ENCODE assay signal across 18 cellular contexts in the genomic region with DNA sequence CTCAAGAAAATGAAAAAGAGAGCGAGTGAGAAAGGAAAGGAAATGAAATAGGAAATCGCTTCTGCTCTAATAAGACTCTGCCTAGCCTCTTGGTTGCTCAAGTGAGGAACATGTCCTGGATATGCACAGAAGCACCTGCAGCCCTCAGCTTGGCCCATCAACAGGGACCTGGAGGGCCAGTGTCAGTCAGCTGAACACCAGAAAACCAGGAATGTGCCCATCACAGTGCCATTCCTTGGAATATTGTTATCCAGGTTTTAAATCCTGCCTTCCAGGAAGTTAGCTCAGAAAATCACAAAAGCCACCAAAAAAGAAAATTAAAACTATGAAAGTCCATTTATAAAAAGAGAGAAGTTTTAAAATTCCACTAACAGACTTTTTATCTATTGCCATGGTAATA.
DNase-seq lines count a peak whose midpoint lies in the region; TF ChIP-seq lines count a peak whose summit lies in the region.
"Had no signal": no experiment of that assay in that cellular context is flagged by ENCODE, and none has a peak within 500 bp of the region (broad histone marks: within the 10 kb centered on the region; RNA-seq: fewer than 3 reads in every experiment).

No MANE protein-coding gene starts in this region.

- no peak overlapping the region for H3K4me3 Mint-ChIP-seq in activated naive CD4-positive, alpha-beta T cell treated with anti-CD3 and anti-CD28 coated beads, Interleukin-2, amount 10 ng/mL, durations not matched to agents 7 days and 5 days
- H3K4me3 Mint-ChIP-seq: CD8-positive, alpha-beta T cell had no signal

- H3K4me1 ChIP-seq in colonic mucosa (peaks cover 13% of the 10 kb centered on the region), mucosa of rectum (ENCODE audit: control insufficient read depth in 2 of 2, insufficient read depth in 2 of 2, low read length in 2 of 2) (peaks cover 16 to 28% of the 10 kb centered on the region in 2 donors), sigmoid colon (peaks cover 0 to 61% (median 46%) of the 10 kb centered on the region in 4 donors)
- H3K4me1 ChIP-seq: Peyer's patch had no signal

- no peaks in the 10 kb centered on the region for H3K4me1 Mint-ChIP-seq in activated naive CD4-positive, alpha-beta T cell treated with anti-CD3 and anti-CD28 coated beads, Interleukin-2, amount 10 ng/mL, durations not matched to agents 7 days and 5 days

- TF ChIP-seq CTCF in colonic mucosa (IDR thresholded peaks at IDR 0.05) (no peak), sigmoid colon (IDR thresholded peaks at IDR 0.05) (no peak)

- no peaks in the 10 kb centered on the region for H3K9me3 Mint-ChIP-seq in activated naive CD4-positive, alpha-beta T cell treated with anti-CD3 and anti-CD28 coated beads, Interleukin-2, amount 10 ng/mL, durations not matched to agents 7 days and 5 days
- H3K9me3 Mint-ChIP-seq: CD8-positive, alpha-beta T cell had no signal

- H3K36me3 ChIP-seq in colonic mucosa (no peaks in the 10 kb centered on the region), mucosa of rectum (ENCODE audit: control insufficient read depth in 2 of 2, insufficient read depth in 2 of 2, low read length in 2 of 2) (no peaks in the 10 kb centered on the region), sigmoid colon (no peaks in the 10 kb centered on the region)
- H3K36me3 ChIP-seq: Peyer's patch had no signal

- TF ChIP-seq POLR2A in sigmoid colon (IDR thresholded peaks at IDR 0.05) = no peak

- H3K36me3 Mint-ChIP-seq in activated naive CD4-positive, alpha-beta T cell treated with anti-CD3 and anti-CD28 coated beads, Interleukin-2, amount 10 ng/mL, durations not matched to agents 7 days and 5 days = no peaks in the 10 kb centered on the region
- H3K36me3 Mint-ChIP-seq: CD8-positive, alpha-beta T cell had no signal

- WGBS in sigmoid colon, 2 donors = 90 to 96% methylated on average over 2 of the region's 2 CpGs

- H3K4me3 ChIP-seq in colonic mucosa (no peak overlapping the region), mucosa of rectum (ENCODE audit: low read length in 2 of 2) (no peak overlapping the region), sigmoid colon (no peak overlapping the region)
- H3K4me3 ChIP-seq: Peyer's patch had no signal

- intact Hi-C loops in colonic mucosa (cut with DNase I) (no loop called here), sigmoid colon (cut with DNase I) (no loop called here)

- H3K27ac ChIP-seq in colonic mucosa (peak overlapping the region; percentile 66), mucosa of rectum (ENCODE audit: low read depth in 2 of 2, low read length in 2 of 2) (peak overlapping the region; percentile 63 to 75), sigmoid colon (peak overlapping the region; percentile 54 to 93 (median 88))

- H3K27ac Mint-ChIP-seq in activated naive CD4-positive, alpha-beta T cell treated with anti-CD3 and anti-CD28 coated beads, Interleukin-2, amount 10 ng/mL, durations not matched to agents 7 days and 5 days = no peak overlapping the region
- H3K27ac Mint-ChIP-seq: CD8-positive, alpha-beta T cell had no signal

- no peak for DNase-seq in colonic mucosa
- no peak for DNase-seq in sigmoid colon
- no peak for DNase-seq in NCI-H526 (lab: John Stamatoyannopoulos, UW)
- no peak for DNase-seq in NCI-H1436 treated with DMSO at 0.1 percent for 48 hours (lab: John Stamatoyannopoulos, UW)
- DNase-seq in NCI-H524 (lab: John Stamatoyannopoulos, UW) = no peak
- no peak for DNase-seq in activated naive CD4-positive, alpha-beta T cell treated with anti-CD3 and anti-CD28 coated beads, Interleukin-2, amount 10 ng/mL, durations not matched to agents 7 days and 5 days
- DNase-seq: CD8-positive, alpha-beta T cell; GDM1; Karpas-422; MV-4-11; NCI-H1105 treated with DMSO at 0.1 percent for 48 hours; NCI-H1694; NCI-H2081; NCI-H2171; NCI-H345; NCI-H524 treated with DMSO at 0.1 percent for 48 hours; Peyer's patch had no signal

- H3K27me3 Mint-ChIP-seq in activated naive CD4-positive, alpha-beta T cell treated with anti-CD3 and anti-CD28 coated beads, Interleukin-2, amount 10 ng/mL, durations not matched to agents 7 days and 5 days = peaks cover 16% of the 10 kb centered on the region

- no peak for TF ChIP-seq EP300 in sigmoid colon (IDR thresholded peaks at IDR 0.05)

- no peak overlapping the region for H3K9ac ChIP-seq in colonic mucosa (ENCODE audit: low read depth in 2 of 2, low read length in 2 of 2)
- H3K9ac ChIP-seq in mucosa of rectum (ENCODE audit: low read depth in 1 of 2, low read length in 2 of 2) = peak overlapping the region in 1 of 2 donors; percentile 25

- H3K9me3 ChIP-seq in colonic mucosa (no peaks in the 10 kb centered on the region), mucosa of rectum (ENCODE audit: control insufficient read depth in 2 of 2, low read length in 2 of 2) (no peaks in the 10 kb centered on the region), sigmoid colon (peaks cover 0 to 2% (median 0%) of the 10 kb centered on the region in 4 donors)
- H3K9me3 ChIP-seq: Peyer's patch had no signal

- CTCF ChIA-PET in activated naive CD4-positive, alpha-beta T cell treated with anti-CD3 and anti-CD28 coated beads, Interleukin-2, amount 10 ng/mL, durations not matched to agents 7 days and 5 days (lab: Charles Lee) = no interaction called here

- no peaks in the 10 kb centered on the region for H3K27me3 ChIP-seq in colonic mucosa
- H3K27me3 ChIP-seq in mucosa of rectum (ENCODE audit: control insufficient read depth in 2 of 2, insufficient read depth in 2 of 2, low read length in 2 of 2) = no peaks in the 10 kb centered on the region
- H3K27me3 ChIP-seq in sigmoid colon = no peaks in the 10 kb centered on the region
- H3K27me3 ChIP-seq: Peyer's patch had no signal
